14 cellular contexts compared by ENCODE assay signal in genomic region chr5:150338546-150338945, GRCh38. TPM values are rescaled to one million over a fixed set of nuclear protein-coding genes. Genes with fewer than 3 reads are reported as not detected.
A peak's percentile ranks its signal among the peaks of the same experiment; 100 is the strongest.
DNase-seq lines count a peak whose midpoint lies in the region; ATAC-seq and TF ChIP-seq lines count a peak whose summit lies in the region.
"Had no signal": no experiment of that assay in that cellular context is flagged by ENCODE, and none has a peak within 500 bp of the region (broad histone marks: within the 10 kb centered on the region; RNA-seq: fewer than 3 reads in every experiment).

No MANE protein-coding gene starts in this region.

- intact Hi-C loops in adrenal gland (cut with DNase I): no loop called here

- TF ChIP-seq CTCF in progenitor cell of endocrine pancreas (IDR thresholded peaks at IDR 0.05; ENCODE audit: unreplicated experiment): no peak
- no peak for TF ChIP-seq CTCF in adrenal gland (IDR thresholded peaks at IDR 0.05)
- no peak for TF ChIP-seq CTCF in nephron progenitor cell (IDR thresholded peaks at IDR 0.05)

- ATAC-seq in GM21528 (IDR thresholded peaks at IDR 0.05; ENCODE audit: low FRiP score, unreplicated experiment): no peak

- H3K36me3 Mint-ChIP-seq in progenitor cell of endocrine pancreas (ENCODE audit: insufficient read depth) (no peaks in the 10 kb centered on the region), nephron progenitor cell (ENCODE audit: low read depth) (no peaks in the 10 kb centered on the region)
- H3K36me3 Mint-ChIP-seq: CD8-positive, alpha-beta memory T cell had no signal

- H3K27me3 Mint-ChIP-seq in progenitor cell of endocrine pancreas (no peaks in the 10 kb centered on the region), nephron progenitor cell (ENCODE audit: low read depth, poor library complexity) (peaks cover 3% of the 10 kb centered on the region)

- no peak overlapping the region for H3K4me3 Mint-ChIP-seq in progenitor cell of endocrine pancreas (ENCODE audit: low read depth)
- H3K4me3 Mint-ChIP-seq in nephron progenitor cell: no peak overlapping the region
- H3K4me3 Mint-ChIP-seq: CD8-positive, alpha-beta memory T cell had no signal

- no peaks in the 10 kb centered on the region for H3K4me1 Mint-ChIP-seq in progenitor cell of endocrine pancreas (ENCODE audit: low read depth)
- H3K4me1 Mint-ChIP-seq in nephron progenitor cell: peaks cover 24% of the 10 kb centered on the region

- peak overlapping the region; percentile 80 for H3K27ac ChIP-seq in layer of hippocampus (ENCODE audit: low read depth, low read length)
- H3K27ac ChIP-seq in adrenal gland: no peak overlapping the region
- H3K27ac ChIP-seq: SK-N-MC had no signal

- no peaks in the 10 kb centered on the region for H3K27me3 ChIP-seq in layer of hippocampus (ENCODE audit: control insufficient read depth, insufficient read depth, low read length)
- no peaks in the 10 kb centered on the region for H3K27me3 ChIP-seq in adrenal gland
- H3K27me3 ChIP-seq: BE2C had no signal

- H3K36me3 ChIP-seq in adrenal gland (replicated peaks in 1 of 2): no peaks in the 10 kb centered on the region
- H3K36me3 ChIP-seq: BE2C had no signal

- H3K27ac Mint-ChIP-seq in progenitor cell of endocrine pancreas: peak overlapping the region; percentile 59
- H3K27ac Mint-ChIP-seq in nephron progenitor cell: no peak overlapping the region
- H3K27ac Mint-ChIP-seq: CD8-positive, alpha-beta memory T cell had no signal

- H3K4me1 ChIP-seq in adrenal gland (replicated peaks in 1 of 2): no peaks in the 10 kb centered on the region
- H3K4me1 ChIP-seq: BE2C had no signal

- no peak overlapping the region for H3K4me3 ChIP-seq in adrenal gland
- H3K4me3 ChIP-seq: SK-N-MC had no signal

- 89 to 100% (median 93%) methylated on average over 1 to 11 of the region's 11 CpGs for WGBS in adrenal gland, 4 donors

- H3K9me3 ChIP-seq in adrenal gland (replicated peaks in 1 of 3): no peaks in the 10 kb centered on the region
- H3K9me3 ChIP-seq: BE2C had no signal

- H3K9me3 Mint-ChIP-seq in progenitor cell of endocrine pancreas (ENCODE audit: low read depth): no peaks in the 10 kb centered on the region
- H3K9me3 Mint-ChIP-seq in nephron progenitor cell: no peaks in the 10 kb centered on the region

- no peak for TF ChIP-seq POLR2A in adrenal gland (IDR thresholded peaks at IDR 0.05)

- DNase-seq in RPMI8226: peak; percentile 20
- no peak for DNase-seq in progenitor cell of endocrine pancreas (ENCODE audit: low spot score, unreplicated experiment)
- DNase-seq in EL: no peak
- DNase-seq in adrenal gland: no peak
- no peak for DNase-seq in nephron progenitor cell
- DNase-seq: BE2C; CD8-positive, alpha-beta memory T cell; HCEC 1CT; NCI-H226; NCI-H526 treated with DMSO at 0.1 percent for 48 hours; NK-92 treated with Interleukin-12 subunit alpha and Interleukin-12 subunit beta, amount 100 ng/mL, for 24 hours had no signal

RNA-seq across cellular contexts. Expression of gene TCOF1, which starts 19.0 kb away (rescaled TPM):
- total RNA-seq in progenitor cell of endocrine pancreas (58.9 and 66.7 TPM in 2 replicates), adrenal gland (10 to 100 TPM; 14.7 to 25.8 (median 20.8) TPM)
- polyA plus RNA-seq in adrenal gland: 10 to 100 TPM; 16.6 to 30.3 (median 22.1) TPM

RNA-seq across cellular contexts. Expression of gene ARSI, which starts 35.8 kb away (rescaled TPM):
- total RNA-seq in progenitor cell of endocrine pancreas: 0.24 TPM in 1 of 2 replicates, not detected in the other
- total RNA-seq in adrenal gland: under 1 TPM in 7 of 8 donors, not detected in 1; 0.12 to 0.96 (median 0.44) TPM
- polyA plus RNA-seq in adrenal gland: under 1 TPM in 2 of 3 donors, not detected in 1; 0.13 to 0.27 TPM
- total RNA-seq: CD8-positive, alpha-beta memory T cell had no signal
- polyA plus RNA-seq: CD8-positive, alpha-beta memory T cell had no signal

RNA-seq across cellular contexts. Expression of gene CAMK2A, which starts 49.0 kb away (rescaled TPM):
- total RNA-seq in progenitor cell of endocrine pancreas (not detected in 2 replicates), adrenal gland (1 to 10 TPM in 1 of 8 donors, under 1 TPM in 4, not detected in 3; 0.23 to 1.3 (median 0.74) TPM)
- polyA plus RNA-seq in adrenal gland: under 1 TPM; 0.51 to 0.79 (median 0.64) TPM
- total RNA-seq: CD8-positive, alpha-beta memory T cell had no signal
- polyA plus RNA-seq: CD8-positive, alpha-beta memory T cell had no signal
